Comparison of ENCODE assay signal across 1 cellular context in genomic region chr4:155758500-155759371, GRCh38.
A peak's percentile ranks its signal among the peaks of the same experiment; 100 is the strongest.
TF ChIP-seq lines count a peak whose summit lies in the region.

Gene GUCY1B1, plus strand, starts transcription at chr4:155759021. Its CDS starts 120 bp downstream, at chr4:155759141.

TF ChIP-seq in WTC11, 78 proteins besides CTCF, POLR2A, EP300 and RAD21 (continued from another document and continues in another):
- no peak for TF ChIP-seq PRDM15 (CRISPR knock-in tag; IDR thresholded peaks at IDR 0.05)
- 0 out of 2 replicates have a peak, but pooled peaks have one; percentile 67 for TF ChIP-seq ZNF281 (CRISPR knock-in tag; IDR thresholded peaks at IDR 0.05)
- peak; percentile 87 for TF ChIP-seq CREM (CRISPR knock-in tag; IDR thresholded peaks at IDR 0.05)
- TF ChIP-seq IRF1 (CRISPR knock-in tag; IDR thresholded peaks at IDR 0.05) = no peak
- TF ChIP-seq EMX1 (CRISPR knock-in tag; IDR thresholded peaks at IDR 0.05) = no peak
- TF ChIP-seq ZNF263 (CRISPR knock-in tag; IDR thresholded peaks at IDR 0.05; ENCODE audit: low read depth) = peak; percentile 86
- TF ChIP-seq USF1 (CRISPR knock-in tag; IDR thresholded peaks at IDR 0.05) = peak; percentile 47; the same call in 1 of the 2 replicates
- peak; percentile 84 for TF ChIP-seq ZNF138 (CRISPR knock-in tag; conservative IDR thresholded peaks at IDR 0.05)
- TF ChIP-seq IRF2 (CRISPR knock-in tag; IDR thresholded peaks at IDR 0.05; ENCODE audit: borderline replicate concordance, low read depth) = no peak
- TF ChIP-seq SP1 (CRISPR knock-in tag; conservative IDR thresholded peaks at IDR 0.05) = 0 out of 2 replicates have a peak, but pooled peaks have one; percentile 53
- TF ChIP-seq FOXK1 (CRISPR knock-in tag; IDR thresholded peaks at IDR 0.05) = peak; percentile 50; the same call in 1 of the 2 replicates
- TF ChIP-seq ZNF416 (CRISPR knock-in tag; IDR thresholded peaks at IDR 0.05) = no peak
- no peak for TF ChIP-seq PRRX2 (CRISPR knock-in tag; IDR thresholded peaks at IDR 0.05)
- no peak for TF ChIP-seq E2F4 (CRISPR knock-in tag; IDR thresholded peaks at IDR 0.05; ENCODE audit: borderline replicate concordance, low read depth)
- TF ChIP-seq ZNF396 (CRISPR knock-in tag; IDR thresholded peaks at IDR 0.05; ENCODE audit: borderline replicate concordance) = no peak
- TF ChIP-seq MAX (CRISPR knock-in tag; IDR thresholded peaks at IDR 0.05) = peak; percentile 97
- no peak for TF ChIP-seq SOX15 (CRISPR knock-in tag; IDR thresholded peaks at IDR 0.05)
- TF ChIP-seq MXD4 (CRISPR knock-in tag; IDR thresholded peaks at IDR 0.05; ENCODE audit: borderline replicate concordance) = no peak
- TF ChIP-seq CREB1 (CRISPR knock-in tag; IDR thresholded peaks at IDR 0.05) = 0 out of 2 replicates have a peak, but pooled peaks have one; percentile 75
- TF ChIP-seq GABPB1 (CRISPR knock-in tag; IDR thresholded peaks at IDR 0.05) = no peak
- peak; percentile 88; the same call in 1 of the 2 replicates for TF ChIP-seq FOXP1 (CRISPR knock-in tag; IDR thresholded peaks at IDR 0.05; ENCODE audit: borderline replicate concordance)
- no peak for TF ChIP-seq CDX4 (CRISPR knock-in tag; IDR thresholded peaks at IDR 0.05; ENCODE audit: borderline replicate concordance)
- peak; percentile 9; the same call in 1 of the 2 replicates for TF ChIP-seq FOXP4 (CRISPR knock-in tag; IDR thresholded peaks at IDR 0.05)
- 0 out of 2 replicates have a peak, but pooled peaks have one; percentile 57 for TF ChIP-seq ATF1 (CRISPR knock-in tag; IDR thresholded peaks at IDR 0.05)
- TF ChIP-seq JUN (CRISPR knock-in tag; IDR thresholded peaks at IDR 0.05) = no peak
- TF ChIP-seq NFATC4 (CRISPR knock-in tag; IDR thresholded peaks at IDR 0.05) = no peak
- TF ChIP-seq ATF2 (CRISPR knock-in tag; IDR thresholded peaks at IDR 0.05; ENCODE audit: borderline replicate concordance, low read depth) = no peak
- TF ChIP-seq TEAD4 (CRISPR knock-in tag; IDR thresholded peaks at IDR 0.05) = no peak
- no peak for TF ChIP-seq KAT7 (CRISPR knock-in tag; IDR thresholded peaks at IDR 0.05; ENCODE audit: borderline replicate concordance)
- TF ChIP-seq ZNF232 (CRISPR knock-in tag; IDR thresholded peaks at IDR 0.05) = no peak
- TF ChIP-seq ETV6 (CRISPR knock-in tag; IDR thresholded peaks at IDR 0.05) = peak; percentile 72
- no peak for TF ChIP-seq ATF6 (CRISPR knock-in tag; IDR thresholded peaks at IDR 0.05)
- no peak for TF ChIP-seq PREB (CRISPR knock-in tag; IDR thresholded peaks at IDR 0.05; ENCODE audit: borderline replicate concordance)
- peak; percentile 74; the same call in 1 of the 2 replicates for TF ChIP-seq ZBTB43 (CRISPR knock-in tag; IDR thresholded peaks at IDR 0.05)
- 0 out of 2 replicates have a peak, but pooled peaks have one; percentile 75 for TF ChIP-seq MLX (CRISPR knock-in tag; IDR thresholded peaks at IDR 0.05)
- peak; percentile 68; the same call in 1 of the 2 replicates for TF ChIP-seq RELA (CRISPR knock-in tag; IDR thresholded peaks at IDR 0.05; ENCODE audit: borderline replicate concordance)
